20 cellular contexts compared by ENCODE assay signal in the genomic region with DNA sequence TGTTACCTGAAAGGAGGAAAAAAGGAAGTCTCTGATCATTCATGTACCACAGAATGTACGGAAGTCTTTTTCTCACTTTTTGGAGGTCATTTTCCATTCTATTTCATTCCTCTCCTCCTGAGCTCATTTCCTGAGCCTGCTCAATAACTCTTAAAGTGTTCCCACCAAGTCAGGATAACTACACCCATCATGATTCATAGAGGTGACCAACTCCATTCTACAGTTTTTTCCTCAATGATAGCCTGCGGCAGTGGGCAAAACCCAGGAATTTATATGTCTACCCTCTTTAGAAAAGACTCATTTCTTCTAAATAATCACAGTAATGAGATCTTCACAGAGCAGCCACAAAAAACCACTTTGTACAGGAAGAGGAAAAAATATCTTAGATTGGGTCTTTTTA.
A peak's percentile ranks its signal among the peaks of the same experiment; 100 is the strongest.
DNase-seq lines count a peak whose midpoint lies in the region; ATAC-seq and TF ChIP-seq lines count a peak whose summit lies in the region.
"Had no signal": no experiment of that assay in that cellular context is flagged by ENCODE, and none has a peak within 500 bp of the region (broad histone marks: within the 10 kb centered on the region; RNA-seq: fewer than 3 reads in every experiment).

No MANE protein-coding gene starts in this region.

- no peaks in the 10 kb centered on the region for H3K9me3 ChIP-seq in GM23248 (ENCODE audit: low read depth)
- H3K9me3 ChIP-seq: Caco-2, SJSA1 had no signal

- 39 to 49% methylated on average over 2 of the region's 2 CpGs for WGBS in GM23248 (ENCODE audit: low coverage in 1 of 2, low lambda C conversion rate in 2 of 2, missing lambda C conversion rate in 2 of 2), 2 experiments

- H3K27ac Mint-ChIP-seq in T-helper 2 cell treated with Interferon-gamma antibody and Interleukin-4, amounts not matched to agents 5 μg/mL and 100 μg/mL, for 36 hours, result no peak overlapping the region
- H3K27ac Mint-ChIP-seq: CD4-positive, CD25-positive, alpha-beta regulatory T cell; GM23338; T-helper 17 cell had no signal

- no peaks in the 10 kb centered on the region for H3K9me3 Mint-ChIP-seq in T-helper 2 cell treated with Interferon-gamma antibody and Interleukin-4, amounts not matched to agents 5 μg/mL and 100 μg/mL, for 36 hours

- H3K4me3 ChIP-seq in BJ (ENCODE audit: low read depth, low read length) (no peak overlapping the region), GM23248 (no peak overlapping the region), epithelial cell of esophagus (ENCODE audit: low read length) (no peak overlapping the region)
- H3K4me3 ChIP-seq: GM23338, PC-9, SJSA1 had no signal

- no peaks in the 10 kb centered on the region for H3K79me2 ChIP-seq in GM23248 (ENCODE audit: insufficient read depth)

- DNase-seq in BJ (ENCODE audit: low read depth), result peak; percentile 47
- peak; percentile 76 for DNase-seq in GM23248
- DNase-seq in RPMI7951 (ENCODE audit: low read depth), result peak; percentile 79
- DNase-seq in epithelial cell of esophagus (ENCODE audit: low read depth), result peak; percentile 11
- DNase-seq in T-helper 2 cell treated with Interferon-gamma antibody and Interleukin-4, amounts not matched to agents 5 μg/mL and 100 μg/mL, for 36 hours (ENCODE audit: low spot score), result no peak
- DNase-seq in stimulated activated naive CD8-positive, alpha-beta T cell treated with anti-CD3 and anti-CD28 coated beads, Interleukin-15, Interleukin-2, amounts not matched to agents 100 U/mL and 50 U/mL, for 24 hours, result no peak
- DNase-seq: Caco-2; CD4-positive, CD25-positive, alpha-beta regulatory T cell; KG1; NCI-H1417 treated with DMSO at 0.1 percent for 48 hours; NCI-H187 treated with DMSO at 0.1 percent for 48 hours; NCI-H345; NCI-H526; PC-9; T-helper 17 cell had no signal

- no peaks in the 10 kb centered on the region for H3K9me2 ChIP-seq in GM23248 (ENCODE audit: insufficient read depth)

- no peak for ATAC-seq in HG03469 (IDR thresholded peaks at IDR 0.05; ENCODE audit: unreplicated experiment)
- ATAC-seq in stimulated activated naive CD8-positive, alpha-beta T cell treated with anti-CD3 and anti-CD28 coated beads, Interleukin-15, Interleukin-2, amounts not matched to agents 100 U/mL and 50 U/mL, for 24 hours, result no peak
- ATAC-seq: GM23338, HCT116, HepG2, T-helper 17 cell had no signal

- in situ Hi-C loops in GM23248 (cut with MboI), result no loop called here

- H3K36me3 Mint-ChIP-seq in T-helper 2 cell treated with Interferon-gamma antibody and Interleukin-4, amounts not matched to agents 5 μg/mL and 100 μg/mL, for 36 hours (ENCODE audit: low read depth), result no peaks in the 10 kb centered on the region
- H3K36me3 Mint-ChIP-seq: CD4-positive, CD25-positive, alpha-beta regulatory T cell had no signal

- TF ChIP-seq CTCF in BJ (IDR thresholded peaks at IDR 0.05; ENCODE audit: insufficient read depth, low read depth, low read length) (no peak), epithelial cell of esophagus (IDR thresholded peaks at IDR 0.05; ENCODE audit: insufficient read depth, low read depth, low read length, missing control alignments) (no peak)

- H3K27ac ChIP-seq in GM23248, result peak overlapping the region; percentile 51
- H3K27ac ChIP-seq: PC-9, SJSA1 had no signal

- H3K27me3 Mint-ChIP-seq in T-helper 2 cell treated with Interferon-gamma antibody and Interleukin-4, amounts not matched to agents 5 μg/mL and 100 μg/mL, for 36 hours (ENCODE audit: low read depth), result peaks cover 2% of the 10 kb centered on the region
- H3K27me3 Mint-ChIP-seq: CD4-positive, CD25-positive, alpha-beta regulatory T cell; T-helper 17 cell had no signal

- H3K36me3 ChIP-seq in BJ (ENCODE audit: control insufficient read depth, insufficient read depth, low read length) (no peaks in the 10 kb centered on the region), GM23248 (ENCODE audit: low read depth) (no peaks in the 10 kb centered on the region)
- H3K36me3 ChIP-seq: SJSA1 had no signal

- H3K27me3 ChIP-seq in BJ (ENCODE audit: control insufficient read depth, insufficient read depth, low read length) (no peaks in the 10 kb centered on the region), GM23248 (replicated peaks; ENCODE audit: insufficient read depth) (no peaks in the 10 kb centered on the region)
- H3K27me3 ChIP-seq: SJSA1 had no signal

- H2AFZ ChIP-seq in GM23248, result no peak overlapping the region
- H2AFZ ChIP-seq: GM23338, PC-9 had no signal

- H3K4me3 Mint-ChIP-seq in T-helper 2 cell treated with Interferon-gamma antibody and Interleukin-4, amounts not matched to agents 5 μg/mL and 100 μg/mL, for 36 hours, result no peak overlapping the region
- H3K4me3 Mint-ChIP-seq: GM23338, T-helper 17 cell had no signal

- no peaks in the 10 kb centered on the region for H4K20me1 ChIP-seq in GM23248 (ENCODE audit: insufficient read depth)

- no peak overlapping the region for H3K9ac ChIP-seq in GM23248

- peaks cover 36% of the 10 kb centered on the region for H3K4me1 ChIP-seq in GM23248 (ENCODE audit: insufficient read depth)
- H3K4me1 ChIP-seq: SJSA1 had no signal

- peak overlapping the region; percentile 46 for H3K4me2 ChIP-seq in GM23248 (ENCODE audit: unreplicated experiment)
- H3K4me2 ChIP-seq: GM23338, PC-9 had no signal

- H3K4me1 Mint-ChIP-seq in T-helper 2 cell treated with Interferon-gamma antibody and Interleukin-4, amounts not matched to agents 5 μg/mL and 100 μg/mL, for 36 hours (ENCODE audit: low read depth), result no peaks in the 10 kb centered on the region
- H3K4me1 Mint-ChIP-seq: GM23338, T-helper 17 cell had no signal

- H3F3A ChIP-seq in GM23248 (ENCODE audit: insufficient read depth), result peaks cover 28% of the 10 kb centered on the region

- CTCF ChIA-PET in BJ (lab: Yijun Ruan, JAX), result interaction anchor here (1.2 kb wide), 1 partner anchor 10 kb away, joined by 4 read pairs; no protein-coding TSS in a partner anchor

- POLR2A ChIA-PET in BJ (lab: Charles Lee), result no interaction called here

Comparison
In these comparisons a context has a peak if more than half of its experiments do, and no peak if none do; other contexts are left out.
1. DNase-seq: peak in BJ (single experiment), GM23248 (single experiment), RPMI7951 (single experiment) and epithelial cell of esophagus (single experiment); none in T-helper 2 cell treated with Interferon-gamma antibody and Interleukin-4, amounts not matched to agents 5 μg/mL and 100 μg/mL, for 36 hours (single experiment) and stimulated activated naive CD8-positive, alpha-beta T cell treated with anti-CD3 and anti-CD28 coated beads, Interleukin-15, Interleukin-2, amounts not matched to agents 100 U/mL and 50 U/mL, for 24 hours (single experiment).